Comparison of ENCODE assay signal across 26 cellular contexts in the genomic region with DNA sequence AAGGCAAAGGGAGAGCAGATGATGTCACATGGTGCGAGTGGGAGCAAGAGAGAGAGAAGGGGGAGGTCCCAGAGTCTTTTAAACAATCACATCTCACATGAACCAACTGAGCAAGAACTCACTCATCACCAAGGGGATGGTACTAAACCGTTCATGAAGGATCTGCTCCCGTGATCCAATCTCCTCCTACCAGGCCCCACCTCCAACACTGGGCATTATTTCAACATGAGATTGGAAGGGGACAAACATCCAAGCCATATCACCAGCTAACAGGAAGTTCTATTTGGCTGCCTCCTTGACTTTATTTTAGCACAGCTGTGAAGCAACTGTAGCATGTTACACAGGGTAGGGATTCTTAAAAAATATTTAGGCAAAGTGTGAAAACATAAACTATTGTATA.
A peak's percentile ranks its signal among the peaks of the same experiment; 100 is the strongest.
DNase-seq lines count a peak whose midpoint lies in the region; ATAC-seq, FAIRE-seq and TF ChIP-seq lines count a peak whose summit lies in the region.
"Had no signal": no experiment of that assay in that cellular context is flagged by ENCODE, and none has a peak within 500 bp of the region (broad histone marks: within the 10 kb centered on the region; RNA-seq: fewer than 3 reads in every experiment).

No MANE protein-coding gene starts in this region.

- no peak overlapping the region for H3K14ac ChIP-seq in H1 (ENCODE audit: insufficient read length)

- H3K4me1 ChIP-seq in H1 (replicated peaks in 1 of 4; ENCODE audit: control insufficient read depth in 3 of 4, insufficient read depth in 4 of 4, low read length in 3 of 4) (peaks cover 0 to 4% (median 3%) of the 10 kb centered on the region in 4 experiments; a peak in 5 of 7 replicates), vagina (peaks cover 9% of the 10 kb centered on the region)
- H3K4me1 ChIP-seq: psoas muscle, SJCRH30 had no signal

- H4K91ac ChIP-seq in H1 (replicated peaks; ENCODE audit: insufficient read length, low read length): no peak overlapping the region

- no peak for TF ChIP-seq EP300 in H1 (IDR thresholded peaks at IDR 0.05; ENCODE audit: borderline replicate concordance in 1 of 2, low read depth in 2 of 2, low read length in 2 of 2)

- H3K27ac ChIP-seq in H1 (ENCODE audit: low read depth, low read length) (no peak overlapping the region), vagina (peak overlapping the region; percentile 1)
- H3K27ac ChIP-seq: BLaER1 treated with 17β-estradiol and CSF1 and Interleukin-3, amounts not matched to agents 10 nM and 100 nM; neutrophil; psoas muscle; SJCRH30 had no signal

- peaks cover 17% of the 10 kb centered on the region for H3K4me1 Mint-ChIP-seq in activated CD4-positive, alpha-beta T cell treated with anti-CD3 and anti-CD28 coated beads, Interleukin-2, amount 10 ng/mL, durations not matched to agents 24 days and 14 days
- no peaks in the 10 kb centered on the region for H3K4me1 Mint-ChIP-seq in immature natural killer cell
- peaks cover 24% of the 10 kb centered on the region for H3K4me1 Mint-ChIP-seq in activated CD4-positive, alpha-beta memory T cell treated with anti-CD3 and anti-CD28 coated beads for 36 hours (ENCODE audit: low read depth)

- H3K27me3 Mint-ChIP-seq in activated CD4-positive, alpha-beta T cell treated with anti-CD3 and anti-CD28 coated beads, Interleukin-2, amount 10 ng/mL, durations not matched to agents 24 days and 14 days: no peaks in the 10 kb centered on the region
- no peaks in the 10 kb centered on the region for H3K27me3 Mint-ChIP-seq in immature natural killer cell (ENCODE audit: low read depth in 3 of 3)
- no peaks in the 10 kb centered on the region for H3K27me3 Mint-ChIP-seq in activated CD4-positive, alpha-beta memory T cell treated with anti-CD3 and anti-CD28 coated beads for 36 hours
- H3K27me3 Mint-ChIP-seq: activated naive CD4-positive, alpha-beta T cell treated with anti-CD3 and anti-CD28 coated beads, Interleukin-2, amount 10 ng/mL, durations not matched to agents 7 days and 5 days; effector memory CD8-positive, alpha-beta T cell; stimulated activated naive CD8-positive, alpha-beta T cell treated with anti-CD3 and anti-CD28 coated beads, Interleukin-15, Interleukin-2, amounts not matched to agents 100 ng/mL and 50 ng/mL, for 24 hours had no signal

- FAIRE-seq in H1 (lab: Jason Lieb, UNC): no peak
- FAIRE-seq: K562 had no signal

- POLR2A ChIA-PET in H1 (lab: Charles Lee; ENCODE audit: partially characterized antibody): no interaction called here
- POLR2A ChIA-PET in activated CD4-positive, alpha-beta memory T cell treated with anti-CD3 and anti-CD28 coated beads for 36 hours (lab: Charles Lee): no interaction called here

- ATAC-seq in left ventricle myocardium superior: peak; percentile 89
- ATAC-seq: activated T-cell treated with anti-CD3 and anti-CD28 coated beads, Interleukin-2, amount 50 U/mL, for 4 hours; effector memory CD8-positive, alpha-beta T cell; K562 had no signal

- H2BK120ac ChIP-seq in H1 (replicated peaks; ENCODE audit: low read depth, low read length): no peak overlapping the region

- TF ChIP-seq RAD21 in H1 (IDR thresholded peaks at IDR 0.05 in 1 of 2, conservative IDR thresholded peaks at IDR 0.05 in 1 of 2; ENCODE audit: low read depth in 2 of 2, low read length in 2 of 2): no peak

- DNase-seq in activated CD4-positive, alpha-beta T cell treated with anti-CD3 and anti-CD28 coated beads, Interleukin-2, amount 10 ng/mL, durations not matched to agents 24 days and 14 days: peak; percentile 48
- DNase-seq in activated CD4-positive, alpha-beta T cell treated with anti-CD3 and anti-CD28 coated beads, Interleukin-2, amount 50 U/mL, for 1 hour: no peak
- DNase-seq in H1 (ENCODE audit: low read depth in 1 of 2, low spot score in 2 of 2) (no peak), left ventricle myocardium superior (no peak), vagina (ENCODE audit: extremely low spot score in 2 of 2) (no peak), foreskin melanocyte (no peak), immature natural killer cell (no peak)
- no peak for DNase-seq in activated CD4-positive, alpha-beta memory T cell treated with anti-CD3 and anti-CD28 coated beads for 36 hours
- DNase-seq: 8988T; activated CD4-positive, CD25-positive, alpha-beta regulatory T cell; activated CD8-positive, alpha-beta memory T cell treated with anti-CD3 and anti-CD28 coated beads for 24 hours; activated naive CD4-positive, alpha-beta T cell treated with anti-CD3 and anti-CD28 coated beads, Interleukin-2, amount 10 ng/mL, durations not matched to agents 7 days and 5 days; activated T-cell treated with anti-CD3 and anti-CD28 coated beads, Interleukin-2, amount 50 U/mL, for 4 hours; effector memory CD8-positive, alpha-beta T cell; hippocampal formation; islet precursor cell; NCI-H187; psoas muscle; SJCRH30; stimulated activated CD4-positive, alpha-beta T cell treated with anti-CD3 and anti-CD28 coated beads, Interleukin-4, amount 100 ng/mL, for 1 hour; T-helper 9 cell had no signal

- intact Hi-C loops in activated CD4-positive, alpha-beta T cell treated with anti-CD3 and anti-CD28 coated beads, Interleukin-2, amount 10 ng/mL, durations not matched to agents 24 days and 14 days (cut with micrococcal nuclease): no loop called here
- intact Hi-C loops in left ventricle myocardium superior (cut with micrococcal nuclease) (no loop called here), vagina (cut with DNase I) (no loop called here)
- intact Hi-C loops in activated CD4-positive, alpha-beta memory T cell treated with anti-CD3 and anti-CD28 coated beads for 36 hours (cut with micrococcal nuclease): no loop called here

- 81% methylated on average over 3 of the region's 3 CpGs; no CpG with 5 or more reads in 1 of the 2 experiments for WGBS in H1 (ENCODE audit: extremely low coverage in 1 of 2, insufficient coverage in 1 of 2, insufficient read length in 1 of 2, insufficient replicate concordance in 2 of 2, low coverage in 1 of 2, low lambda C conversion rate in 2 of 2, missing lambda C conversion rate in 1 of 2), 2 experiments

- H2BK5ac ChIP-seq in H1 (ENCODE audit: low read depth, low read length): 0 out of 2 replicates have a peak overlapping the region, but pooled peaks have one; percentile 19

- H3K9me3 Mint-ChIP-seq in activated CD4-positive, alpha-beta T cell treated with anti-CD3 and anti-CD28 coated beads, Interleukin-2, amount 10 ng/mL, durations not matched to agents 24 days and 14 days: peaks cover 12% of the 10 kb centered on the region
- no peaks in the 10 kb centered on the region for H3K9me3 Mint-ChIP-seq in immature natural killer cell
- H3K9me3 Mint-ChIP-seq in activated CD4-positive, alpha-beta memory T cell treated with anti-CD3 and anti-CD28 coated beads for 36 hours: no peaks in the 10 kb centered on the region
- H3K9me3 Mint-ChIP-seq: activated naive CD4-positive, alpha-beta T cell treated with anti-CD3 and anti-CD28 coated beads, Interleukin-2, amount 10 ng/mL, durations not matched to agents 7 days and 5 days; activated T-cell treated with anti-CD3 and anti-CD28 coated beads, Interleukin-2, amount 50 U/mL, for 4 hours; effector memory CD8-positive, alpha-beta T cell had no signal

- H3K36me3 Mint-ChIP-seq in activated CD4-positive, alpha-beta T cell treated with anti-CD3 and anti-CD28 coated beads, Interleukin-2, amount 10 ng/mL, durations not matched to agents 24 days and 14 days (ENCODE audit: low read depth): no peaks in the 10 kb centered on the region
- H3K36me3 Mint-ChIP-seq in immature natural killer cell: peaks cover 0 to 4% (median 0%) of the 10 kb centered on the region in 3 donors
- H3K36me3 Mint-ChIP-seq in activated CD4-positive, alpha-beta memory T cell treated with anti-CD3 and anti-CD28 coated beads for 36 hours: no peaks in the 10 kb centered on the region
- H3K36me3 Mint-ChIP-seq: activated naive CD4-positive, alpha-beta T cell treated with anti-CD3 and anti-CD28 coated beads, Interleukin-2, amount 10 ng/mL, durations not matched to agents 7 days and 5 days had no signal

- no peak overlapping the region for H3K9ac ChIP-seq in H1 (replicated peaks in 1 of 4; ENCODE audit: extremely low read depth in 1 of 4, low read depth in 3 of 4, low read length in 3 of 4)
- H3K9ac ChIP-seq: BLaER1 treated with 17β-estradiol and CSF1 and Interleukin-3, amounts not matched to agents 10 nM and 100 nM had no signal

- no peaks in the 10 kb centered on the region for H3K79me1 ChIP-seq in H1 (ENCODE audit: low read depth, low read length)

- no peak overlapping the region for H3K4me3 ChIP-seq in H1 (ENCODE audit: extremely low read depth in 1 of 4, insufficient read depth in 2 of 4, low read depth in 3 of 4, low read length in 4 of 4)
- no peak overlapping the region for H3K4me3 ChIP-seq in vagina
- H3K4me3 ChIP-seq: ascending aorta; BLaER1 treated with 17β-estradiol and CSF1 and Interleukin-3, amounts not matched to agents 10 nM and 100 nM; K562; psoas muscle; SJCRH30 had no signal

- H3K4ac ChIP-seq in H1 (replicated peaks; ENCODE audit: insufficient read length, low read depth, low read length): no peak overlapping the region

- H4K5ac ChIP-seq in H1 (ENCODE audit: insufficient read length, low read depth, low read length): no peak overlapping the region

- no peak overlapping the region for H2BK15ac ChIP-seq in H1 (ENCODE audit: low read length)

- H3K36me3 ChIP-seq in H1 (ENCODE audit: control insufficient read depth in 2 of 4, insufficient read depth in 4 of 4, low read length in 3 of 4): no peaks in the 10 kb centered on the region
- no peaks in the 10 kb centered on the region for H3K36me3 ChIP-seq in vagina
- H3K36me3 ChIP-seq: ascending aorta; BLaER1 treated with 17β-estradiol and CSF1 and Interleukin-3, amounts not matched to agents 10 nM and 100 nM; neutrophil; SJCRH30 had no signal

- CTCF ChIA-PET in H1 (lab: Charles Lee; ENCODE audit: partially characterized antibody): interaction anchor here (0.6 kb wide), 1 partner anchor 405 kb away, joined by 3 read pairs; no protein-coding TSS in a partner anchor
- CTCF ChIA-PET in activated CD4-positive, alpha-beta memory T cell treated with anti-CD3 and anti-CD28 coated beads for 36 hours (lab: Charles Lee): no interaction called here

- H2AK5ac ChIP-seq in H1 (ENCODE audit: low read depth, low read length): no peak overlapping the region

- H3K4me2 ChIP-seq in H1 (ENCODE audit: insufficient read depth in 1 of 2, low read depth in 2 of 2, low read length in 2 of 2): no peak overlapping the region
- H3K4me2 ChIP-seq: BLaER1 treated with 17β-estradiol and CSF1 and Interleukin-3, amounts not matched to agents 10 nM and 100 nM had no signal

- TF ChIP-seq CTCF in H1 (IDR thresholded peaks at IDR 0.05; ENCODE audit: control extremely low read depth in 1 of 3, insufficient read depth in 1 of 3, low read depth in 1 of 3, low read length in 3 of 3): no peak
- no peak for TF ChIP-seq CTCF in vagina (IDR thresholded peaks at IDR 0.05)

- H2AFZ ChIP-seq in H1 (ENCODE audit: low read length): no peak overlapping the region

- H3K4me3 Mint-ChIP-seq in activated CD4-positive, alpha-beta T cell treated with anti-CD3 and anti-CD28 coated beads, Interleukin-2, amount 10 ng/mL, durations not matched to agents 24 days and 14 days: no peak overlapping the region
- no peak overlapping the region for H3K4me3 Mint-ChIP-seq in immature natural killer cell
- H3K4me3 Mint-ChIP-seq in activated CD4-positive, alpha-beta memory T cell treated with anti-CD3 and anti-CD28 coated beads for 36 hours: no peak overlapping the region
- H3K4me3 Mint-ChIP-seq: activated naive CD4-positive, alpha-beta T cell treated with anti-CD3 and anti-CD28 coated beads, Interleukin-2, amount 10 ng/mL, durations not matched to agents 7 days and 5 days; activated T-cell treated with anti-CD3 and anti-CD28 coated beads, Interleukin-2, amount 50 U/mL, for 4 hours; effector memory CD8-positive, alpha-beta T cell; stimulated activated naive CD8-positive, alpha-beta T cell treated with anti-CD3 and anti-CD28 coated beads, Interleukin-15, Interleukin-2, amounts not matched to agents 100 ng/mL and 50 ng/mL, for 24 hours had no signal

- H3K79me2 ChIP-seq in H1 (ENCODE audit: control insufficient read depth in 1 of 2, insufficient read depth in 2 of 2, low read length in 2 of 2): no peaks in the 10 kb centered on the region

- H3K18ac ChIP-seq in H1 (ENCODE audit: extremely low read depth, low read length): no peak overlapping the region

- H3K56ac ChIP-seq in H1 (replicated peaks; ENCODE audit: insufficient read length, low read depth, low read length): no peak overlapping the region

- H3K27me3 ChIP-seq in H1 (replicated peaks in 1 of 4; ENCODE audit: control insufficient read depth in 3 of 4, extremely low read depth in 1 of 4, insufficient read depth in 3 of 4, low read length in 3 of 4) (no peaks in the 10 kb centered on the region), vagina (no peaks in the 10 kb centered on the region)
- H3K27me3 ChIP-seq: ascending aorta; BLaER1 treated with 17β-estradiol and CSF1 and Interleukin-3, amounts not matched to agents 10 nM and 100 nM; neutrophil; SJCRH30 had no signal

- H2BK20ac ChIP-seq in H1 (ENCODE audit: low read length): peak overlapping the region; percentile 87; the same call in 1 of the 2 replicates

- H4K8ac ChIP-seq in H1 (ENCODE audit: extremely low read depth, insufficient read depth, low read length): no peak overlapping the region

- H3K9me3 ChIP-seq in H1 (ENCODE audit: insufficient read depth in 2 of 2, low read depth in 1 of 2, low read length in 1 of 2) (peaks cover 0 to 7% of the 10 kb centered on the region in 2 experiments; a peak in 1 of 4 replicates), vagina (no peaks in the 10 kb centered on the region)
- H3K9me3 ChIP-seq: ascending aorta, neutrophil, psoas muscle, SJCRH30 had no signal

- peak overlapping the region; percentile 75; the same call in 1 of the 2 replicates for H2BK12ac ChIP-seq in H1 (ENCODE audit: low read depth, low read length)

- no peaks in the 10 kb centered on the region for H3K23me2 ChIP-seq in H1 (ENCODE audit: low read depth, low read length)

- no peaks in the 10 kb centered on the region for H4K20me1 ChIP-seq in H1 (replicated peaks in 1 of 2; ENCODE audit: control insufficient read depth in 1 of 2, insufficient read depth in 2 of 2, low read length in 2 of 2)
- H4K20me1 ChIP-seq: BLaER1 treated with 17β-estradiol and CSF1 and Interleukin-3, amounts not matched to agents 10 nM and 100 nM had no signal

- H3K23ac ChIP-seq in H1 (ENCODE audit: insufficient read length): no peak overlapping the region

- TF ChIP-seq POLR2A in H1 (IDR thresholded peaks at IDR 0.05; ENCODE audit: control extremely low read depth in 1 of 2, low read depth in 2 of 2, low read length in 2 of 2): no peak
- TF ChIP-seq POLR2A in vagina (IDR thresholded peaks at IDR 0.05): no peak

- no peak overlapping the region for H3K27ac Mint-ChIP-seq in activated CD4-positive, alpha-beta T cell treated with anti-CD3 and anti-CD28 coated beads, Interleukin-2, amount 10 ng/mL, durations not matched to agents 24 days and 14 days
- H3K27ac Mint-ChIP-seq in immature natural killer cell: no peak overlapping the region
- H3K27ac Mint-ChIP-seq in activated CD4-positive, alpha-beta memory T cell treated with anti-CD3 and anti-CD28 coated beads for 36 hours: no peak overlapping the region
- H3K27ac Mint-ChIP-seq: activated naive CD4-positive, alpha-beta T cell treated with anti-CD3 and anti-CD28 coated beads, Interleukin-2, amount 10 ng/mL, durations not matched to agents 7 days and 5 days; stimulated activated naive CD8-positive, alpha-beta T cell treated with anti-CD3 and anti-CD28 coated beads, Interleukin-15, Interleukin-2, amounts not matched to agents 100 ng/mL and 50 ng/mL, for 24 hours had no signal
